Comparison of ENCODE assay signal across 8 cellular contexts in the genomic region with DNA sequence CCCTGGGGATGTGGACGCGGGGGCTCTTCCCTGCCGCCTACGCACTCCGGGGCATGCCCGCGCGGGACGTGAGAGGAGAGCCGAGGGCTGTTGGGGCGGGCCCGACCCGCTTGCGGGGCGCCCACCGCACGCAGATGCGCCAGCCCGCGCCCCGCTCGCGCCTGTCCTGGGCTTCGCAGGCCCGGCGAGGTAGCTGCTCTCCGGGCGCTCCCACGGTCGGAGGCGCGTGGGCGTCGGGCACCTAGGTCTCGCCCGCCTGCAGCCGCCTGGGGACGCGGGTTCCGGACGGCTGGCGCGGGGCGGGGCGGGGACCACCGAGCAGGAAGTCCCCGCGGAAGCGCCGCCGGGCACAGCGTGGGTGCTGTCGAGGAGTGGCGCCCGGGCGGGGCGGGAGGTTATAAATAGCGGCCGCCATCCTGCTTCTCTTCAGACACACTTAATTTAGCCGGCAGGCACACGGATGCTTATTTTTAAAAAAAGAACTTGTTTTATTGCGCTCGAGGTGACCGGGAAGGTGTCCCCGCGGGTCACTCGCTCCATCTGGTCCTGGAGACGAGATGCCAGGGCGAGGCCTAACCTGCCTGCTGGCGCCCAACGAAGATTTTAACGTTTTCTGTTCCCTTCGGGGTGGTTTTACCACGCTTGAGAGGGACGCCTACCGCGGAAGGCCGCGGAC. TPM values are rescaled to one million over a fixed set of nuclear protein-coding genes. Genes with fewer than 3 reads are reported as not detected.
DNase-seq lines count a peak whose midpoint lies in the region; ATAC-seq and TF ChIP-seq lines count a peak whose summit lies in the region.

No MANE protein-coding gene starts in this region.

- no peak for TF ChIP-seq CTCF in SU-DHL-6 (IDR thresholded peaks at IDR 0.05; ENCODE audit: insufficient read depth, low read length, poor library complexity, severe bottlenecking)
- no peak for TF ChIP-seq CTCF in breast epithelium (IDR thresholded peaks at IDR 0.05)
- TF ChIP-seq CTCF in suprapubic skin (IDR thresholded peaks at IDR 0.05) = no peak

- H3K36me3 ChIP-seq in SU-DHL-6 (ENCODE audit: low read length) (no peaks in the 10 kb centered on the region), breast epithelium (no peaks in the 10 kb centered on the region), mucosa of rectum (ENCODE audit: control insufficient read depth in 2 of 2, insufficient read depth in 2 of 2, low read length in 2 of 2) (no peaks in the 10 kb centered on the region), suprapubic skin (no peaks in the 10 kb centered on the region)

- peaks cover 12% of the 10 kb centered on the region; the same call in 1 of the 2 replicates for H3F3A ChIP-seq in SU-DHL-6 (ENCODE audit: insufficient read depth)

- TF ChIP-seq POLR2A in breast epithelium (IDR thresholded peaks at IDR 0.05) = no peak
- no peak for TF ChIP-seq POLR2A in suprapubic skin (IDR thresholded peaks at IDR 0.05)

- H3K9ac ChIP-seq in SU-DHL-6 (ENCODE audit: low read length) (peak overlapping the region; percentile 21; the same call in 1 of the 2 replicates), mucosa of rectum (ENCODE audit: low read depth in 1 of 2, low read length in 2 of 2) (no peak overlapping the region)

- H3K4me2 ChIP-seq in SU-DHL-6 (ENCODE audit: low read depth, low read length, poor library complexity, severe bottlenecking) = peak overlapping the region; percentile 68

- no peaks in the 10 kb centered on the region for H3K9me2 ChIP-seq in SU-DHL-6 (replicated peaks; ENCODE audit: insufficient read depth, low read length)

- TF ChIP-seq EP300 in suprapubic skin (IDR thresholded peaks at IDR 0.05) = no peak

- DNase-seq in breast epithelium (ENCODE audit: low spot score in 2 of 2) = no peak
- DNase-seq in suprapubic skin (ENCODE audit: low spot score in 2 of 2) = no peak
- no peak for DNase-seq in posterior vena cava (ENCODE audit: low spot score)
- DNase-seq in NCI-H526 treated with DMSO at 0.1 percent for 48 hours (lab: John Stamatoyannopoulos, UW) = no peak

- 0 out of 2 replicates have a peak, but pooled peaks cover 4% of the 10 kb centered on the region for H4K20me1 ChIP-seq in SU-DHL-6 (ENCODE audit: low read depth, low read length)

- H3K4me1 ChIP-seq in breast epithelium = peaks cover 0 to 14% of the 10 kb centered on the region in 2 donors
- H3K4me1 ChIP-seq in mucosa of rectum (ENCODE audit: control insufficient read depth in 2 of 2, insufficient read depth in 2 of 2, low read length in 2 of 2) = peaks cover 5 to 6% of the 10 kb centered on the region in 2 donors
- H3K4me1 ChIP-seq in suprapubic skin = peaks cover 21% of the 10 kb centered on the region

- WGBS in suprapubic skin = 2% methylated on average over 11 of the region's 79 CpGs

- intact Hi-C loops in breast epithelium (cut with DNase I; ENCODE audit: low total_unique reads) = no loop called here
- intact Hi-C loops in posterior vena cava (cut with DNase I) = loop anchor here (10.0 kb wide), 2 partner anchors 67 to 77 kb away; no protein-coding TSS in a partner anchor

- H3K27ac ChIP-seq in SU-DHL-6 (ENCODE audit: low read depth, low read length) (no peak overlapping the region), breast epithelium (no peak overlapping the region), mucosa of rectum (ENCODE audit: low read depth in 2 of 2, low read length in 2 of 2) (no peak overlapping the region), suprapubic skin (no peak overlapping the region)

- no peaks in the 10 kb centered on the region; the same call in 1 of the 2 replicates for H3K27me3 ChIP-seq in SU-DHL-6 (ENCODE audit: low read length)
- H3K27me3 ChIP-seq in breast epithelium = peaks cover 0 to 58% of the 10 kb centered on the region in 2 donors
- H3K27me3 ChIP-seq in mucosa of rectum (ENCODE audit: control insufficient read depth in 2 of 2, insufficient read depth in 2 of 2, low read length in 2 of 2) = peaks cover 32 to 41% of the 10 kb centered on the region in 2 donors
- H3K27me3 ChIP-seq in suprapubic skin = peaks cover 64% of the 10 kb centered on the region

- peak; percentile 60 for ATAC-seq in GM18517 (IDR thresholded peaks at IDR 0.05; ENCODE audit: unreplicated experiment)
- ATAC-seq in HG02759 (IDR thresholded peaks at IDR 0.05; ENCODE audit: unreplicated experiment) = peak; percentile 65

- no peaks in the 10 kb centered on the region for H3K79me2 ChIP-seq in SU-DHL-6 (ENCODE audit: insufficient read depth, low read length)

- peak overlapping the region; percentile 50 for H3K4me3 ChIP-seq in SU-DHL-6 (ENCODE audit: insufficient read depth, low read length, poor library complexity, severe bottlenecking)
- peak overlapping the region; percentile 10 to 65 (median 38) for H3K4me3 ChIP-seq in breast epithelium
- H3K4me3 ChIP-seq in mucosa of rectum (ENCODE audit: low read length in 2 of 2) = peak overlapping the region; percentile 13 to 39
- H3K4me3 ChIP-seq in suprapubic skin = peak overlapping the region; percentile 55

- H2AFZ ChIP-seq in SU-DHL-6 (ENCODE audit: low read depth, low read length, severe bottlenecking) = peak overlapping the region; percentile 66

- H3K9me3 ChIP-seq in SU-DHL-6 (ENCODE audit: insufficient read depth, low read length) (no peaks in the 10 kb centered on the region), breast epithelium (no peaks in the 10 kb centered on the region), mucosa of rectum (ENCODE audit: control insufficient read depth in 2 of 2, low read length in 2 of 2) (no peaks in the 10 kb centered on the region), suprapubic skin (no peaks in the 10 kb centered on the region)

RNA-seq across cellular contexts. Expression of a gene that starts 0.6 kb away (rescaled TPM):
- total RNA-seq in breast epithelium = under 1 TPM in 1 of 3 donors, not detected in 2; 0.29 TPM
- under 1 TPM in 3 of 4 donors, not detected in 1; 0.25 to 0.94 (median 0.30) TPM for total RNA-seq in suprapubic skin
- total RNA-seq in posterior vena cava = not detected

RNA-seq across cellular contexts. Expression of a gene that starts 31.3 kb away (rescaled TPM):
- total RNA-seq in breast epithelium (under 1 TPM in 2 of 3 donors, not detected in 1; 0.66 to 0.88 TPM), suprapubic skin (100 to 1,000 TPM in 1 of 4 donors, 10 to 100 TPM in 3; 32.8 to 129 (median 77.5) TPM), posterior vena cava (under 1 TPM; 0.14 to 0.32 TPM)

Comparison
In these comparisons a context has a peak if more than half of its experiments do, and no peak if none do; other contexts are left out.
1. RNA of a gene that starts 31.3 kb away (total RNA-seq): 32.8 to 129 TPM in suprapubic skin; 0.66 to 0.88 TPM in breast epithelium and 0.14 to 0.32 TPM in posterior vena cava; every median in the first group is over 10 times any median in the second.
2. Peak in every context shown above with its lines, with median percentiles within 50 percentile points of each other: H3K4me3 ChIP-seq.